ENCODE assay signal across 7 cellular contexts in genomic region chr1:205141236-205142104, GRCh38. TPM values are rescaled to one million over a fixed set of nuclear protein-coding genes. Genes with fewer than 3 reads are reported as not detected.
DNase-seq lines count a peak whose midpoint lies in the region; ATAC-seq and TF ChIP-seq lines count a peak whose summit lies in the region.

No MANE protein-coding gene starts in this region.

- no peaks in the 10 kb centered on the region for H3K9me3 ChIP-seq in Loucy (ENCODE audit: insufficient read depth, low read depth, low read length)

- no peak overlapping the region for H3K27ac ChIP-seq in foreskin keratinocyte
- H3K27ac ChIP-seq in temporal lobe (ENCODE audit: low read depth, low read length) = peak overlapping the region; percentile 55

- no peaks in the 10 kb centered on the region for H3K79me2 ChIP-seq in Loucy (ENCODE audit: insufficient read depth, low read length)

- H3K27me3 ChIP-seq in Loucy (ENCODE audit: insufficient read depth, low read length, poor library complexity, severe bottlenecking) = no peaks in the 10 kb centered on the region
- no peaks in the 10 kb centered on the region for H3K27me3 ChIP-seq in foreskin keratinocyte

- H3K4me3 ChIP-seq in Loucy (ENCODE audit: low read length, poor library complexity, severe bottlenecking) = no peak overlapping the region

- H3K4me3 Mint-ChIP-seq in osteocyte (ENCODE audit: unreplicated experiment) = no peak overlapping the region

- H3K36me3 ChIP-seq in Loucy (ENCODE audit: insufficient read depth, low read length) = no peaks in the 10 kb centered on the region

- H3K4me1 ChIP-seq in Loucy (ENCODE audit: insufficient read depth, low read length, poor library complexity, severe bottlenecking) = no peaks in the 10 kb centered on the region
- H3K4me1 ChIP-seq in foreskin keratinocyte = peaks cover 8% of the 10 kb centered on the region

- no peaks in the 10 kb centered on the region for H3K9me3 Mint-ChIP-seq in osteocyte (ENCODE audit: unreplicated experiment)

- no peaks in the 10 kb centered on the region for H3K36me3 Mint-ChIP-seq in osteocyte (ENCODE audit: unreplicated experiment)

- H3K27ac Mint-ChIP-seq in osteocyte (ENCODE audit: unreplicated experiment) = no peak overlapping the region

- H3F3A ChIP-seq in Loucy (ENCODE audit: low read depth) = no peaks in the 10 kb centered on the region

- no peaks in the 10 kb centered on the region for H3K9me2 ChIP-seq in Loucy (replicated peaks; ENCODE audit: low read depth, low read length)

- peak; percentile 63 for ATAC-seq in foreskin keratinocyte

- H3K27me3 Mint-ChIP-seq in osteocyte (ENCODE audit: unreplicated experiment) = no peaks in the 10 kb centered on the region

- TF ChIP-seq CTCF in GM12874 (IDR thresholded peaks at IDR 0.05; ENCODE audit: insufficient read depth, low read depth, low read length) = peak; percentile 70
- TF ChIP-seq CTCF in Loucy (conservative IDR thresholded peaks at IDR 0.05; ENCODE audit: low read length) = peak; percentile 82
- TF ChIP-seq CTCF in foreskin keratinocyte (conservative IDR thresholded peaks at IDR 0.05) = peak; percentile 86
- peak; percentile 84 for TF ChIP-seq CTCF in osteocyte (IDR thresholded peaks at IDR 0.05)

- DNase-seq in SHP77 (lab: John Stamatoyannopoulos, UW) (peak; percentile 59 to 77), foreskin keratinocyte (peak; percentile 26 to 58), osteocyte (ENCODE audit: extremely low spot score, unreplicated experiment) (peak; percentile 87)
- DNase-seq in activated T-helper 9 cell treated with anti-CD3 and anti-CD28 coated beads, Interleukin-2, amount 50 U/mL, for 16 hours (ENCODE audit: low read depth) = peak; percentile 44

- H3K4me2 ChIP-seq in Loucy (ENCODE audit: low read depth, low read length, poor library complexity, severe bottlenecking) = no peak overlapping the region

- H4K20me1 ChIP-seq in Loucy (ENCODE audit: insufficient read depth, low read length, poor library complexity, severe bottlenecking) = no peaks in the 10 kb centered on the region

- no peak overlapping the region for H3K9ac ChIP-seq in Loucy (ENCODE audit: low read depth, low read length, poor library complexity, severe bottlenecking)

- H2AFZ ChIP-seq in Loucy (ENCODE audit: low read length) = no peak overlapping the region

- H3K4me1 Mint-ChIP-seq in osteocyte (ENCODE audit: unreplicated experiment) = peaks cover 41% of the 10 kb centered on the region

RNA-seq across cellular contexts. Expression of gene RBBP5, which starts 19.7 kb away (rescaled TPM):
- total RNA-seq in foreskin keratinocyte (13.7 and 15.2 TPM in 2 replicates), osteocyte (14.7 and 17.3 TPM in 2 replicates), temporal lobe (19.7 TPM)
- 3.6 and 4.2 TPM in 2 replicates for polyA plus RNA-seq in foreskin keratinocyte

RNA-seq across cellular contexts. Expression of gene TMEM81, which starts 57.2 kb away (rescaled TPM):
- 1.5 and 2.0 TPM in 2 replicates for total RNA-seq in foreskin keratinocyte
- polyA plus RNA-seq in foreskin keratinocyte = 2.1 and 2.6 TPM in 2 replicates
- 3.6 and 3.9 TPM in 2 replicates for total RNA-seq in osteocyte
- 2.0 TPM for total RNA-seq in temporal lobe
